1 cellular context compared by ENCODE assay signal in genomic region chr9:100322954-100323536, GRCh38.
TF ChIP-seq lines count a peak whose summit lies in the region.

No MANE protein-coding gene starts in this region.

TF ChIP-seq in SK-N-SH treated with all-trans-retinoic acid at 6 μM for 48 hours, 23 proteins besides CTCF, POLR2A, EP300 and RAD21 (continued from another document):
- no peak for TF ChIP-seq PATZ1 (CRISPR knock-in tag; IDR thresholded peaks at IDR 0.05; ENCODE audit: borderline replicate concordance)
- no peak for TF ChIP-seq ZC3H10 (CRISPR knock-in tag; IDR thresholded peaks at IDR 0.05)
- no peak for TF ChIP-seq ESRRG (CRISPR knock-in tag; IDR thresholded peaks at IDR 0.05)
- TF ChIP-seq RARB (CRISPR knock-in tag; IDR thresholded peaks at IDR 0.05), result no peak
- no peak for TF ChIP-seq ZNF8 (CRISPR knock-in tag; IDR thresholded peaks at IDR 0.05)
- TF ChIP-seq CREB5 (CRISPR knock-in tag; IDR thresholded peaks at IDR 0.05; ENCODE audit: low read depth), result no peak
